8 cellular contexts compared by ENCODE assay signal in the genomic region with DNA sequence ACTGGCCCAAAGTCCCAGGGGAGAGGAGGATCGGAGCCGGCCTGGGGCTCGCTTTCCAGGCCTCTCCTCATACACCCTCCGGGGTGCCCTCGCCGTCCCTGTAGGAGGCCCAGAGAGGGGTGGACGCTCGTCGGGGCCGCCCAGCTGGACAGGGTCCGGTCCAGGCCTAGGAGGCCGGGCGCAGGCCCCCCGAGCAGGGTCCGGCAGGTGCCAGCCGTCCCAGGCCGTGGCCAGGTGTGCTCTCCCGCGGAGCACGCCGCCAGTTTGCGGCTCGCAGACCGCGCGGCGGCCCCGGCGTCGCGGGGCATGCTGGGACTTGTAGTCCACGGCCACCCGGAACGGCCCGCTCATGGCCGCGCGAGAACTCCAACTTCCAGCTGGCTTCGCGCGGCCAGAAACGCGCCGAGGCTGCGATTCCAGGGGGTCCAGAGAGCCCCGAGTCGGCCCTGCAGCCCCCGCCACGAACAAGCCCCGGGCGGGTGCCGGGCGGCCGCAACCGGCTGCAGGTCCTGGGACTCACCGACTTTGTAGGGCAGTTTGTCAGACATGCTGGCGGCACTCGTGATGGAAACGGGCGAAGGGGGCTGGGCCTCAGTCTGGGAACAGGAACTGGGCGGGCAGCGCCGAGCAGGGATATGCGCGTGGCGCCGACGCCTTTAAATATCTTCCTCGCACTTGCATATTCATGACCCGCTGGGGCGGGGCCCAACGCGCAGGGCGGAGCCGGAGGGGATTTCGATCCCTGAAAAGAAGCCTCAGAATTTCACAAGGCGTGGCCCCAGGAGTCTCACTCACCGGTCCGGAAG. TPM values are rescaled to one million over a fixed set of nuclear protein-coding genes. Genes with fewer than 3 reads are reported as not detected.
DNase-seq lines count a peak whose midpoint lies in the region; ATAC-seq, FAIRE-seq and TF ChIP-seq lines count a peak whose summit lies in the region.

Gene AHCY, minus strand, starts transcription at position 633 of the 806 bp plus-strand sequence. Its CDS starts 85 bp downstream, at position 548.

- H3K4me1 ChIP-seq in adrenal gland (replicated peaks in 1 of 2) (peaks cover 14 to 23% of the 10 kb centered on the region in 2 donors), heart right ventricle (peaks cover 0 to 42% (median 23%) of the 10 kb centered on the region in 9 donors), upper lobe of right lung (peaks cover 16% of the 10 kb centered on the region)

- peak within 1 kb of the TSS; percentile 84 to 93 (median 86) for H3K4me3 Mint-ChIP-seq in T-cell

- 0% methylated on average over 28 to 79 of the region's 79 CpGs for WGBS in adrenal gland, 4 donors
- WGBS in heart right ventricle, 2 donors, result 0 to 1% methylated on average over 75 to 79 of the region's 79 CpGs

- H3K9me3 ChIP-seq in adrenal gland (replicated peaks in 1 of 3) (no peaks in the 10 kb centered on the region), heart right ventricle (no peaks in the 10 kb centered on the region), upper lobe of right lung (no peaks in the 10 kb centered on the region)

- H3K4me3 ChIP-seq in adrenal gland, result peak within 1 kb of the TSS; percentile 51 to 74 (median 72)
- peak within 1 kb of the TSS; percentile 65 to 98 (median 82) for H3K4me3 ChIP-seq in heart right ventricle
- H3K4me3 ChIP-seq in upper lobe of right lung, result peak within 1 kb of the TSS; percentile 94

- intact Hi-C loops in adrenal gland (cut with DNase I) (no loop called here), heart right ventricle (cut with DNase I) (loop anchor here in 2 of 10 donors (5.0 kb wide), 2 partner anchors 41 to 111 kb away; no protein-coding TSS in a partner anchor), posterior vena cava (cut with DNase I) (no loop called here), upper lobe of right lung (cut with DNase I) (no loop called here)

- POLR2A ChIA-PET in T-cell (lab: Charles Lee), result interaction anchor here in 1 of 2 donors (0.6 kb wide), 1 partner anchor 60 kb away, joined by 4 read pairs; the partner anchor contains the start of gene ITCH

- H3K36me3 ChIP-seq in adrenal gland (replicated peaks in 1 of 2), result no peaks in the 10 kb centered on the region
- H3K36me3 ChIP-seq in heart right ventricle, result no peaks in the 10 kb centered on the region
- H3K36me3 ChIP-seq in upper lobe of right lung, result no peaks in the 10 kb centered on the region

- H3K36me3 Mint-ChIP-seq in T-cell, result no peaks in the 10 kb centered on the region

- peak in 1 of 6 experiments; percentile 12 for TF ChIP-seq CTCF in adrenal gland (IDR thresholded peaks at IDR 0.05)
- TF ChIP-seq CTCF in heart right ventricle (IDR thresholded peaks at IDR 0.05), result peak in 5 of 9 donors; percentile 2 to 32 (median 21)
- TF ChIP-seq CTCF in upper lobe of right lung (IDR thresholded peaks at IDR 0.05), result no peak

- no peaks in the 10 kb centered on the region for H3K9me3 Mint-ChIP-seq in T-cell

- peak; percentile 92 for FAIRE-seq in GM12891 (lab: Jason Lieb, UNC)

- no peaks in the 10 kb centered on the region for H3K27me3 ChIP-seq in adrenal gland
- H3K27me3 ChIP-seq in heart right ventricle, result no peaks in the 10 kb centered on the region
- no peaks in the 10 kb centered on the region for H3K27me3 ChIP-seq in upper lobe of right lung

- H3K27ac ChIP-seq in adrenal gland (peak within 1 kb of the TSS; percentile 86 to 96 (median 93)), heart right ventricle (peak within 1 kb of the TSS; percentile 79 to 97 (median 90)), upper lobe of right lung (peak within 1 kb of the TSS; percentile 93)

- H3K4me1 Mint-ChIP-seq in T-cell, result peaks cover 12 to 21% (median 15%) of the 10 kb centered on the region in 3 donors

- H3K27me3 Mint-ChIP-seq in T-cell, result no peaks in the 10 kb centered on the region

- TF ChIP-seq POLR2A in GM12891 (IDR thresholded peaks at IDR 0.05; ENCODE audit: low read depth, low read length), result peak; percentile 59; the same call in 1 of the 2 replicates
- peak; percentile 69 to 71 for TF ChIP-seq POLR2A in adrenal gland (IDR thresholded peaks at IDR 0.05)

- CTCF ChIA-PET in T-cell (lab: Charles Lee), result interaction anchor here in 1 of 2 donors (0.6 to 3.1 kb wide), 4 partner anchors 10 to 213 kb away, joined by 3 to 12 read pairs (median 3); partner anchors contain the start of gene ITCH

- DNase-seq in GM12891 (ENCODE audit: insufficient read length, low spot score) (peak; percentile 97), NCI-H1436 treated with DMSO at 0.1 percent for 48 hours (lab: John Stamatoyannopoulos, UW) (peak; percentile 82), T-cell (peak; percentile 79 to 93 (median 87)), adrenal gland (peak; percentile 94 to 99 (median 98)), heart right ventricle (peak; percentile 95), posterior vena cava (ENCODE audit: low spot score) (peak; percentile 99), upper lobe of right lung (peak; percentile 99)

- ATAC-seq in HG02840 (IDR thresholded peaks at IDR 0.05; ENCODE audit: low FRiP score, unreplicated experiment) (peak; percentile 85), T-cell (replicated peaks in 1 of 4) (peak; percentile 94 to 97 (median 94)), heart right ventricle (peak; percentile 96 to 98 (median 97)), upper lobe of right lung (peak; percentile 97)

- peak within 1 kb of the TSS; percentile 88 to 90 for H3K27ac Mint-ChIP-seq in T-cell

TF ChIP-seq in GM12891, 5 proteins besides CTCF, POLR2A, EP300 and RAD21:
- peak; percentile 100 for TF ChIP-seq POU2F2 (IDR thresholded peaks at IDR 0.05; ENCODE audit: low read depth, low read length)
- TF ChIP-seq PAX5 (IDR thresholded peaks at IDR 0.05; ENCODE audit: insufficient read depth, low read length, severe bottlenecking), result no peak
- peak; percentile 67 for TF ChIP-seq POLR2AphosphoS5 (IDR thresholded peaks at IDR 0.05; ENCODE audit: low read depth, low read length)
- TF ChIP-seq SPI1 (IDR thresholded peaks at IDR 0.05; ENCODE audit: low read depth, low read length), result peak; percentile 72
- peak; percentile 86 for TF ChIP-seq TAF1 (IDR thresholded peaks at IDR 0.05; ENCODE audit: low read depth, low read length)

RNA-seq across cellular contexts. Expression of gene AHCY, which starts in this region (rescaled TPM):
- 125 TPM for polyA plus RNA-seq in GM12891 (2012; ENCODE audit: low read depth, missing spikeins)
- total RNA-seq in T-cell, result 10 to 100 TPM; 15.3 to 28.3 (median 23.9) TPM
- 10 to 100 TPM; 57.6 to 91.8 (median 74.0) TPM for total RNA-seq in adrenal gland
- 10 to 100 TPM; 70.2 to 74.0 (median 72.7) TPM for polyA plus RNA-seq in adrenal gland
- 10 to 100 TPM; 42.3 to 83.9 (median 54.7) TPM for total RNA-seq in heart right ventricle
- polyA plus RNA-seq in heart right ventricle, result 10 to 100 TPM; 64.7 to 81.1 TPM
- 10 to 100 TPM; 35.1 to 43.1 TPM for total RNA-seq in posterior vena cava
- total RNA-seq in upper lobe of right lung, result 59.6 TPM

Comparison
In these comparisons a context has a peak if more than half of its experiments do, and no peak if none do; other contexts are left out.
1. Peak in every context shown above with its lines: DNase-seq, ATAC-seq, H3K4me3 ChIP-seq and H3K27ac ChIP-seq.